16 cellular contexts compared by ENCODE assay signal in genomic region chr12:132024758-132025157, GRCh38.
"Had no signal": no experiment of that assay in that cellular context is flagged by ENCODE, and none has a peak within 500 bp of the region (broad histone marks: within the 10 kb centered on the region; RNA-seq: fewer than 3 reads in every experiment).

No MANE protein-coding gene starts in this region.

- H3K27me3 ChIP-seq: adrenal gland, cardiac muscle cell, tibial artery had no signal

- H3K27ac Mint-ChIP-seq: activated CD4-positive, alpha-beta T cell treated with anti-CD3 and anti-CD28 coated beads for 36 hours; activated T-helper 1 cell treated with anti-CD3 and anti-CD28 coated beads, Interleukin-12 subunit alpha, Interleukin-12 subunit beta, Interleukin-2, Interleukin-4 antibody, amounts not matched to agents 30 ng/mL and 10 ng/mL and 1 ng/mL, durations not matched to agents 14 hours and 24 hours and 36 hours; memory B cell; naive thymus-derived CD4-positive, alpha-beta T cell; stimulated activated naive B cell treated with anti-CD40 and anti-IgM and Interleukin-4, amounts not matched to agents 10 μg/mL and 1 μg/mL and 100 μg/mL, for 72 hours had no signal

- H3K9me3 ChIP-seq: adrenal gland, mucosa of descending colon, tibial artery had no signal

- DNase-seq: activated CD4-positive, alpha-beta T cell treated with anti-CD3 and anti-CD28 coated beads for 36 hours; activated naive CD4-positive, alpha-beta T cell treated with Interleukin-2 at 50 U/mL for 16 hours; hippocampal formation; kidney; left ventricle myocardium superior; mucosa of descending colon; naive thymus-derived CD4-positive, alpha-beta T cell; retina; stimulated activated CD4-positive, alpha-beta T cell treated with anti-CD3 and anti-CD28 coated beads, Interleukin-2, amount 100 ng/mL, for 48 hours; stimulated activated naive B cell treated with anti-CD40 and anti-IgM and Interleukin-4, amounts not matched to agents 10 μg/mL and 1 μg/mL and 100 μg/mL, for 72 hours had no signal

- H3K4me3 Mint-ChIP-seq: activated CD4-positive, alpha-beta T cell treated with anti-CD3 and anti-CD28 coated beads for 36 hours; activated T-helper 1 cell treated with anti-CD3 and anti-CD28 coated beads, Interleukin-12 subunit alpha, Interleukin-12 subunit beta, Interleukin-2, Interleukin-4 antibody, amounts not matched to agents 30 ng/mL and 10 ng/mL and 1 ng/mL, durations not matched to agents 14 hours and 24 hours and 36 hours; memory B cell; naive thymus-derived CD4-positive, alpha-beta T cell; stimulated activated naive B cell treated with anti-CD40 and anti-IgM and Interleukin-4, amounts not matched to agents 10 μg/mL and 1 μg/mL and 100 μg/mL, for 72 hours had no signal

- ATAC-seq: activated CD4-positive, alpha-beta T cell treated with anti-CD3 and anti-CD28 coated beads for 36 hours; esophagus mucosa; mucosa of descending colon; naive thymus-derived CD4-positive, alpha-beta T cell; stimulated activated naive B cell treated with anti-CD40 and anti-IgM and Interleukin-4, amounts not matched to agents 10 μg/mL and 1 μg/mL and 100 μg/mL, for 72 hours had no signal

- H3K9me3 Mint-ChIP-seq: activated T-helper 1 cell treated with anti-CD3 and anti-CD28 coated beads, Interleukin-12 subunit alpha, Interleukin-12 subunit beta, Interleukin-2, Interleukin-4 antibody, amounts not matched to agents 30 ng/mL and 10 ng/mL and 1 ng/mL, durations not matched to agents 14 hours and 24 hours and 36 hours; memory B cell; naive thymus-derived CD4-positive, alpha-beta T cell; stimulated activated naive B cell treated with anti-CD40 and anti-IgM and Interleukin-4, amounts not matched to agents 10 μg/mL and 1 μg/mL and 100 μg/mL, for 72 hours had no signal

- H3K4me1 ChIP-seq: tibial artery had no signal

- H3K27me3 Mint-ChIP-seq: activated CD4-positive, alpha-beta T cell treated with anti-CD3 and anti-CD28 coated beads for 36 hours; memory B cell; naive thymus-derived CD4-positive, alpha-beta T cell; stimulated activated naive B cell treated with anti-CD40 and anti-IgM and Interleukin-4, amounts not matched to agents 10 μg/mL and 1 μg/mL and 100 μg/mL, for 72 hours had no signal

- H3K27ac ChIP-seq: adrenal gland, cardiac muscle cell, tibial artery had no signal

- H3K4me1 Mint-ChIP-seq: activated CD4-positive, alpha-beta T cell treated with anti-CD3 and anti-CD28 coated beads for 36 hours; memory B cell; stimulated activated naive B cell treated with anti-CD40 and anti-IgM and Interleukin-4, amounts not matched to agents 10 μg/mL and 1 μg/mL and 100 μg/mL, for 72 hours had no signal

- H3K4me3 ChIP-seq: adrenal gland, cardiac muscle cell, mucosa of descending colon, tibial artery had no signal
